Comparison of ENCODE assay signal across 1 cellular context in the genomic region with DNA sequence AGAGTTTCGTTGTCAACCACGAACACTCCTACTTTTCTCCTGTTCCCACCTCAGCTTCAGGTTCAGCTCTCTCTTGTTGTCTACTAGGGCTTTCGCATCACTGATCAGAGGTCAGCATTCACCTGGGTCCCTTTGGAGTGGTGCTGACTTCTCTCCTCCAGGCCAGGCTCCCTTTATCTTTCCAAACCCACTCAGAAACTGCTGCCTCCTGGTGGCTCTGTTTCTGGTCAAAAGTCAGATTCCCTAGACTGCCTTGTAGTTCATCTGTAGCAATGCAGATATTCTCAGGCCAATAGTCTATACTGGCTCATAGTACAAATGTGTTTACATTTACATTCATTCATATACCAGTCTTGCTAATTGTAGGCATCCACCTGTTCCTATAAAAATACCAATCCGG.
TF ChIP-seq lines count a peak whose summit lies in the region.

No MANE protein-coding gene starts in this region.

TF ChIP-seq in K562, 482 proteins besides CTCF, POLR2A, EP300 and RAD21:
- TF ChIP-seq, protein P1, sequence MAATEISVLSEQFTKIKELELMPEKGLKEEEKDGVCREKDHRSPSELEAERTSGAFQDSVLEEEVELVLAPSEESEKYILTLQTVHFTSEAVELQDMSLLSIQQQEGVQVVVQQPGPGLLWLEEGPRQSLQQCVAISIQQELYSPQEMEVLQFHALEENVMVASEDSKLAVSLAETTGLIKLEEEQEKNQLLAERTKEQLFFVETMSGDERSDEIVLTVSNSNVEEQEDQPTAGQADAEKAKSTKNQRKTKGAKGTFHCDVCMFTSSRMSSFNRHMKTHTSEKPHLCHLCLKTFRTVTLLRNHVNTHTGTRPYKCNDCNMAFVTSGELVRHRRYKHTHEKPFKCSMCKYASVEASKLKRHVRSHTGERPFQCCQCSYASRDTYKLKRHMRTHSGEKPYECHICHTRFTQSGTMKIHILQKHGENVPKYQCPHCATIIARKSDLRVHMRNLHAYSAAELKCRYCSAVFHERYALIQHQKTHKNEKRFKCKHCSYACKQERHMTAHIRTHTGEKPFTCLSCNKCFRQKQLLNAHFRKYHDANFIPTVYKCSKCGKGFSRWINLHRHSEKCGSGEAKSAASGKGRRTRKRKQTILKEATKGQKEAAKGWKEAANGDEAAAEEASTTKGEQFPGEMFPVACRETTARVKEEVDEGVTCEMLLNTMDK (IDR thresholded peaks at IDR 0.05; ENCODE audit: borderline replicate concordance, insufficient read depth, low read depth, low read length, poor library complexity, severe bottlenecking) = peak; percentile 38
- no peak for TF ChIP-seq RBFOX2 (IDR thresholded peaks at IDR 0.05; ENCODE audit: low read depth, low read length)
- TF ChIP-seq TFAM (CRISPR knock-in tag; conservative IDR thresholded peaks at IDR 0.05) = no peak
- no peak for TF ChIP-seq YBX1 (IDR thresholded peaks at IDR 0.05)
- no peak for TF ChIP-seq ADNP (tag; IDR thresholded peaks at IDR 0.05)
- TF ChIP-seq ZFP1 (CRISPR knock-in tag; IDR thresholded peaks at IDR 0.05) = no peak
- TF ChIP-seq GMEB1 (CRISPR knock-in tag; IDR thresholded peaks at IDR 0.05) = no peak
- TF ChIP-seq CTBP1 (IDR thresholded peaks at IDR 0.05; ENCODE audit: borderline replicate concordance) = 0 out of 2 replicates have a peak, but pooled peaks have one; percentile 18
- TF ChIP-seq TEAD1 (CRISPR knock-in tag; IDR thresholded peaks at IDR 0.05) = no peak
- TF ChIP-seq AFF1 (IDR thresholded peaks at IDR 0.05; ENCODE audit: low read depth in 1 of 2, partially characterized antibody in 2 of 2) = no peak
- no peak for TF ChIP-seq ZNF518B (CRISPR knock-in tag; IDR thresholded peaks at IDR 0.05)
- no peak for TF ChIP-seq SIRT6 (IDR thresholded peaks at IDR 0.05; ENCODE audit: low read depth, low read length)
- TF ChIP-seq SMC3 (conservative IDR thresholded peaks at IDR 0.05; ENCODE audit: insufficient read depth, low read depth, low read length) = 0 out of 2 replicates have a peak, but pooled peaks have one; percentile 13
